Comparison of ENCODE assay signal across 22 cellular contexts in genomic region chr2:217820066-217820819, GRCh38.
A peak's percentile ranks its signal among the peaks of the same experiment; 100 is the strongest.
DNase-seq lines count a peak whose midpoint lies in the region; ATAC-seq, FAIRE-seq and TF ChIP-seq lines count a peak whose summit lies in the region.
"Had no signal": no experiment of that assay in that cellular context is flagged by ENCODE, and none has a peak within 500 bp of the region (broad histone marks: within the 10 kb centered on the region; RNA-seq: fewer than 3 reads in every experiment).

No MANE protein-coding gene starts in this region.

- no peaks in the 10 kb centered on the region for H3K27me3 ChIP-seq in HepG2 (ENCODE audit: control insufficient read depth in 1 of 2, insufficient read depth in 2 of 2, low read length in 2 of 2)
- H3K27me3 ChIP-seq in gastrocnemius medialis = no peaks in the 10 kb centered on the region
- H3K27me3 ChIP-seq: left lung, SJCRH30 had no signal

- H3K79me2 ChIP-seq in HepG2 (ENCODE audit: insufficient read depth, low read length) = no peaks in the 10 kb centered on the region

- H3K36me3 ChIP-seq in HepG2 (replicated peaks in 1 of 2; ENCODE audit: control insufficient read depth in 1 of 2, insufficient read depth in 2 of 2, low read length in 2 of 2) (peaks cover 22 to 39% of the 10 kb centered on the region in 2 experiments), gastrocnemius medialis (peaks cover 0 to 98% of the 10 kb centered on the region in 2 donors)
- H3K36me3 ChIP-seq: SJCRH30 had no signal

- DNase-seq in chondrocyte (ENCODE audit: low spot score) (peak; percentile 61), HepG2 (ENCODE audit: low spot score) (no peak), gastrocnemius medialis (no peak), AG08396 (ENCODE audit: low spot score) (no peak), EL (no peak)
- DNase-seq: activated gamma-delta T cell treated with Interleukin-2 at 50 U/mL for 16 hours; Caco-2; naive thymus-derived CD4-positive, alpha-beta T cell; NCI-H1694; NCI-H446; SJCRH30 had no signal

- peaks cover 23% of the 10 kb centered on the region; the same call in 1 of the 2 replicates for H4K20me1 ChIP-seq in HepG2 (ENCODE audit: insufficient read depth, low read length)

- peaks cover 53% of the 10 kb centered on the region for H3K4me1 Mint-ChIP-seq in chondrocyte (ENCODE audit: low read depth)

- intact Hi-C loops in HepG2 (cut with micrococcal nuclease; ENCODE audit: unreplicated experiment) = no loop called here
- intact Hi-C loops in gastrocnemius medialis (cut with DNase I; ENCODE audit: low total_unique reads) = no loop called here

- no TSS peak for BruUV-seq in HepG2 (replicated peaks; lab: Mats Ljungman, UMichigan)

- ATAC-seq in HepG2 = no peak
- ATAC-seq in gastrocnemius medialis = no peak
- ATAC-seq in GM19467 (IDR thresholded peaks at IDR 0.05; ENCODE audit: unreplicated experiment) = no peak
- no peak for ATAC-seq in HG03520 (IDR thresholded peaks at IDR 0.05; ENCODE audit: unreplicated experiment)
- ATAC-seq: activated CD4-positive, CD25-positive, alpha-beta regulatory T cell treated with anti-CD3 and anti-CD28 coated beads, Interleukin-2, amount 50 U/mL, for 24 hours; GM12878; left lung; naive thymus-derived CD4-positive, alpha-beta T cell had no signal

- H3K27me3 Mint-ChIP-seq in chondrocyte (ENCODE audit: low read depth) = no peaks in the 10 kb centered on the region
- H3K27me3 Mint-ChIP-seq: naive thymus-derived CD4-positive, alpha-beta T cell had no signal

- H3K36me3 Mint-ChIP-seq in chondrocyte (ENCODE audit: low read depth) = peaks cover 53% of the 10 kb centered on the region
- H3K36me3 Mint-ChIP-seq: naive thymus-derived CD4-positive, alpha-beta T cell had no signal

- WGBS in HepG2 (ENCODE audit: low lambda C conversion rate) = 86% methylated on average over 7 of the region's 7 CpGs

- in situ Hi-C loops in HepG2 (cut with HindIII; ENCODE audit: extremely low pct_ligation_motif_present, low pct_unique_long_range_greater_than_20kb) (no loop called here), gastrocnemius medialis (cut with MboI; ENCODE audit: low sequenced_read_pairs in 4 of 4) (no loop called here)

- TF ChIP-seq RAD21 in Ishikawa (IDR thresholded peaks at IDR 0.05; ENCODE audit: low read depth) (no peak), HepG2 (CRISPR knock-in tag; IDR thresholded peaks at IDR 0.05) (no peak)

- no peak overlapping the region for H2AFZ ChIP-seq in HepG2 (ENCODE audit: low read length)

- CTCF ChIA-PET in HepG2 (lab: Yijun Ruan, JAX; ENCODE audit: low intra/inter-chr PET ratio, low total read pairs) = no interaction called here

- TF ChIP-seq CTCF in chondrocyte (IDR thresholded peaks at IDR 0.05) (no peak), HepG2 (CRISPR knock-in tag; IDR thresholded peaks at IDR 0.05) (no peak), gastrocnemius medialis (IDR thresholded peaks at IDR 0.05 in 4 of 5, conservative IDR thresholded peaks at IDR 0.05 in 1 of 5) (no peak)

- H3K27ac Mint-ChIP-seq in chondrocyte (ENCODE audit: unreplicated experiment) = peak overlapping the region; percentile 76
- H3K27ac Mint-ChIP-seq: naive thymus-derived CD4-positive, alpha-beta T cell; T-helper 2 cell treated with Interferon-gamma antibody and Interleukin-4, amounts not matched to agents 5 μg/mL and 100 μg/mL, for 36 hours had no signal

- H3K27ac ChIP-seq in HepG2 (ENCODE audit: extremely low read length, insufficient read depth, low read length) (no peak overlapping the region), gastrocnemius medialis (peak overlapping the region; percentile 72 to 100 (median 99))
- H3K27ac ChIP-seq: prostate gland, SJCRH30 had no signal

- H3K9me3 Mint-ChIP-seq in chondrocyte (ENCODE audit: low read depth) = no peaks in the 10 kb centered on the region
- H3K9me3 Mint-ChIP-seq: naive thymus-derived CD4-positive, alpha-beta T cell; T-helper 2 cell treated with Interferon-gamma antibody and Interleukin-4, amounts not matched to agents 5 μg/mL and 100 μg/mL, for 36 hours had no signal

- POLR2A ChIA-PET in HepG2 (lab: Yijun Ruan, JAX) = no interaction called here

- H3K4me3 ChIP-seq in HepG2 (replicated peaks in 1 of 3; ENCODE audit: insufficient read depth in 1 of 3, low read depth in 2 of 3, low read length in 3 of 3) (no peak overlapping the region), gastrocnemius medialis (no peak overlapping the region)
- H3K4me3 ChIP-seq: GM12878, left lung, prostate gland, SJCRH30 had no signal

- H3K4me3 Mint-ChIP-seq in chondrocyte (ENCODE audit: unreplicated experiment) = no peak overlapping the region
- H3K4me3 Mint-ChIP-seq: naive thymus-derived CD4-positive, alpha-beta T cell; T-helper 2 cell treated with Interferon-gamma antibody and Interleukin-4, amounts not matched to agents 5 μg/mL and 100 μg/mL, for 36 hours had no signal

- H3K4me1 ChIP-seq in HepG2 (ENCODE audit: insufficient read depth, low read length) = peaks cover 24% of the 10 kb centered on the region
- H3K4me1 ChIP-seq in gastrocnemius medialis = peaks cover 57 to 95% of the 10 kb centered on the region in 2 donors
- H3K4me1 ChIP-seq: Caco-2, prostate gland, SJCRH30 had no signal

- H3K4me2 ChIP-seq in HepG2 (ENCODE audit: low read depth, low read length) = no peak overlapping the region

- no peak for TF ChIP-seq EP300 in Ishikawa (IDR thresholded peaks at IDR 0.05; ENCODE audit: borderline replicate concordance)
- no peak for TF ChIP-seq EP300 in HepG2 (IDR thresholded peaks at IDR 0.05; ENCODE audit: low read depth in 2 of 2, low read length in 2 of 2)
- no peak for TF ChIP-seq EP300 in HepG2 (CRISPR knock-in tag; IDR thresholded peaks at IDR 0.05; ENCODE audit: borderline replicate concordance)

- no peak for FAIRE-seq in HepG2 (lab: Jason Lieb, UNC)
- FAIRE-seq: G401.6, GM12878, H54, HTR-8/SVneo had no signal

- H3K9ac ChIP-seq in HepG2 (ENCODE audit: insufficient read depth, low read depth, low read length) = no peak overlapping the region

- H3K9me3 ChIP-seq in HepG2 (ENCODE audit: low read length) (no peaks in the 10 kb centered on the region), gastrocnemius medialis (no peaks in the 10 kb centered on the region)
- H3K9me3 ChIP-seq: Caco-2, left lung, prostate gland, SJCRH30 had no signal

- 0 out of 4 replicates have a peak, but pooled peaks of 1 of the 2 experiments have one; percentile 20 for TF ChIP-seq POLR2A in HepG2 (IDR thresholded peaks at IDR 0.05; ENCODE audit: insufficient read depth in 1 of 2, low read depth in 2 of 2, low read length in 2 of 2)
- TF ChIP-seq POLR2A in gastrocnemius medialis (IDR thresholded peaks at IDR 0.05) = no peak

TF ChIP-seq in Ishikawa, 13 proteins besides CTCF, POLR2A, EP300 and RAD21:
- TF ChIP-seq, protein P1, sequence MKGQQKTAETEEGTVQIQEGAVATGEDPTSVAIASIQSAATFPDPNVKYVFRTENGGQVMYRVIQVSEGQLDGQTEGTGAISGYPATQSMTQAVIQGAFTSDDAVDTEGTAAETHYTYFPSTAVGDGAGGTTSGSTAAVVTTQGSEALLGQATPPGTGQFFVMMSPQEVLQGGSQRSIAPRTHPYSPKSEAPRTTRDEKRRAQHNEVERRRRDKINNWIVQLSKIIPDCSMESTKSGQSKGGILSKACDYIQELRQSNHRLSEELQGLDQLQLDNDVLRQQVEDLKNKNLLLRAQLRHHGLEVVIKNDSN (IDR thresholded peaks at IDR 0.05) = no peak
- peak; percentile 28; the same call in 1 of the 2 replicates for TF ChIP-seq CEBPB (IDR thresholded peaks at IDR 0.05)
TF ChIP-seq in Ishikawa: peak in this region for 1.

TF ChIP-seq in HepG2, 621 proteins besides CTCF, POLR2A, EP300 and RAD21:
- TF ChIP-seq AGO2 (optimal IDR thresholded peaks at IDR 0.05; ENCODE audit: low read depth, low read length) = peak; percentile 58
- TF ChIP-seq NFYC (CRISPR knock-in tag; IDR thresholded peaks at IDR 0.05) = no peak
